16 cellular contexts compared by ENCODE assay signal in the genomic region with DNA sequence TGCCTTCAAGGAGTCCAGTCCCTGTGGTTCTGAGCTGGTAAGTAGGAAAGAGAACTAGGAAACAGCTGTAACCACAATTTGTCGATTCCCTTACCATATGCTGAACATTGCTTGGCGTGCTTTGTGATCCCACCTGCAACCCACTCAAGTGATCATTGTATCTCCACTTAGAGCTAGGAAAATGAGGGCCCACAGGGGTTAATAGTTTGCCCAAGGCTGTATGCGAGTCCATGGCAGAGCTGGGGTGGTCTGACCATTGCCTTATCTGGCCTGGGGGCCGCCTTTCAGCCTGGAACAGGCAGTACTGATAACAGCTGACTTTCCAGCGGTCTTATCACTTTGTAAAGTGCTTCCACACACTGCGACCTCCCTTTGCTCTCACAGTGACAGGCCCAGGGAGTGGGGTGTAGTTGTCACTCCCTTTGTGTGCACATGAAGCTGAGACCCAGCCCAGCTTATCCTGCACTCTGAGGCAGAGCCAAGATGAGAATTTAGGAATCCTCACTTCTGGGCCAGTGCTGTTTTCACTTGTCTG. TPM values are rescaled to one million over a fixed set of nuclear protein-coding genes. Genes with fewer than 3 reads are reported as not detected.
DNase-seq lines count a peak whose midpoint lies in the region; ATAC-seq and TF ChIP-seq lines count a peak whose summit lies in the region.
"Had no signal": no experiment of that assay in that cellular context is flagged by ENCODE, and none has a peak within 500 bp of the region (broad histone marks: within the 10 kb centered on the region; RNA-seq: fewer than 3 reads in every experiment).

No MANE protein-coding gene starts in this region.

- H3K27ac Mint-ChIP-seq in GM23338 (no peak overlapping the region), activated B cell treated with CpG ODN at 0.5 μM for 24 hours (no peak overlapping the region)

- no peaks in the 10 kb centered on the region for H3K9me2 ChIP-seq in GM23338 (ENCODE audit: insufficient read depth)

- H3K27ac ChIP-seq in BLaER1 treated with 17β-estradiol and CSF1 and Interleukin-3, amounts not matched to agents 10 nM and 100 nM, result peak overlapping the region in 5 of 11 experiments; percentile 6 to 44 (median 11); a peak in 5 of 22 replicates
- no peak overlapping the region for H3K27ac ChIP-seq in GM23338 (ENCODE audit: low read depth)
- no peak overlapping the region for H3K27ac ChIP-seq in aorta (ENCODE audit: low read depth in 1 of 2, low read length in 2 of 2)

- H3K27me3 ChIP-seq in BLaER1 treated with 17β-estradiol and CSF1 and Interleukin-3, amounts not matched to agents 10 nM and 100 nM, result peaks cover 0 to 40% (median 0%) of the 10 kb centered on the region in 11 experiments; a peak in 7 of 22 replicates
- H3K27me3 ChIP-seq in GM23338 (ENCODE audit: insufficient read depth) (no peaks in the 10 kb centered on the region), aorta (ENCODE audit: control insufficient read depth in 1 of 2, insufficient read depth in 2 of 2, low read length in 1 of 2) (no peaks in the 10 kb centered on the region)

- peaks cover 30 to 56% (median 48%) of the 10 kb centered on the region in 10 experiments for H3K4me1 ChIP-seq in BLaER1 treated with 17β-estradiol and CSF1 and Interleukin-3, amounts not matched to agents 10 nM and 100 nM
- peaks cover 13% of the 10 kb centered on the region for H3K4me1 ChIP-seq in GM23338 (ENCODE audit: insufficient read depth)
- H3K4me1 ChIP-seq in aorta (ENCODE audit: control insufficient read depth in 1 of 2, insufficient read depth in 2 of 2, low read length in 2 of 2), result no peaks in the 10 kb centered on the region

- no peak for TF ChIP-seq CTCF in GM23338 (conservative IDR thresholded peaks at IDR 0.05; ENCODE audit: low read depth in 2 of 2)
- TF ChIP-seq CTCF in activated B cell treated with CpG ODN at 0.5 μM for 24 hours (IDR thresholded peaks at IDR 0.05), result no peak

- H4K20me1 ChIP-seq in BLaER1 treated with 17β-estradiol and CSF1 and Interleukin-3, amounts not matched to agents 10 nM and 100 nM, result peaks cover 0 to 18% (median 0%) of the 10 kb centered on the region in 11 experiments; a peak in 4 of 22 replicates
- H4K20me1 ChIP-seq in GM23338 (replicated peaks; ENCODE audit: insufficient read depth), result no peaks in the 10 kb centered on the region

- CTCF ChIA-PET in activated B cell treated with CpG ODN at 0.5 μM for 24 hours (lab: Charles Lee), result interaction anchor here (0.7 kb wide), 1 partner anchor 10 kb away, joined by 3 read pairs; no protein-coding TSS in a partner anchor
- CTCF ChIA-PET in HEK293T (lab: Yijun Ruan, JAX), result interaction anchor here (0.7 kb wide), 2 partner anchors 23 to 29 kb away, joined by 3 read pairs; a partner anchor contains a TSS

- 0 out of 2 replicates have a peak overlapping the region, but pooled peaks have one; percentile 52 for H2AFZ ChIP-seq in GM23338

- peaks cover 8% of the 10 kb centered on the region for H3K9me3 Mint-ChIP-seq in GM23338
- peaks cover under 1% of the 10 kb centered on the region for H3K9me3 Mint-ChIP-seq in activated B cell treated with CpG ODN at 0.5 μM for 24 hours

- H3K36me3 ChIP-seq in BLaER1 treated with 17β-estradiol and CSF1 and Interleukin-3, amounts not matched to agents 10 nM and 100 nM, result no peaks in the 10 kb centered on the region; a peak in 2 of 22 replicates
- H3K36me3 ChIP-seq in GM23338 (ENCODE audit: insufficient read depth), result no peaks in the 10 kb centered on the region
- H3K36me3 ChIP-seq in aorta (ENCODE audit: control insufficient read depth in 1 of 2, insufficient read depth in 2 of 2, low read length in 1 of 2), result no peaks in the 10 kb centered on the region

- peak overlapping the region; percentile 47 to 92 (median 77) for H3K4me2 ChIP-seq in BLaER1 treated with 17β-estradiol and CSF1 and Interleukin-3, amounts not matched to agents 10 nM and 100 nM
- H3K4me2 ChIP-seq in GM23338, result no peak overlapping the region

- intact Hi-C loops in activated B cell treated with CpG ODN at 0.5 μM for 24 hours (cut with micrococcal nuclease) (loop anchor here (1.0 kb wide), 1 partner anchor 14 kb away; no protein-coding TSS in a partner anchor), aorta (cut with DNase I) (no loop called here)

- 78 to 87% methylated on average over 6 of the region's 6 CpGs for WGBS in aorta, 2 donors

- H3K4me3 Mint-ChIP-seq in GM23338, result no peak overlapping the region
- H3K4me3 Mint-ChIP-seq in activated B cell treated with CpG ODN at 0.5 μM for 24 hours, result no peak overlapping the region

- H3K4me1 Mint-ChIP-seq in GM23338, result peaks cover 16% of the 10 kb centered on the region
- H3K4me1 Mint-ChIP-seq in activated B cell treated with CpG ODN at 0.5 μM for 24 hours, result peaks cover 41% of the 10 kb centered on the region

- DNase-seq in GM23338 (ENCODE audit: low spot score) (no peak), activated B cell treated with CpG ODN at 0.5 μM for 24 hours (no peak), left lobe of liver (ENCODE audit: low spot score) (no peak), hypothalamus (lab: John Stamatoyannopoulos, UW) (no peak), aorta (no peak), HEK293T (ENCODE audit: extremely low spot score) (no peak)
- DNase-seq: activated CD8-positive, alpha-beta memory T cell treated with anti-CD3 and anti-CD28 coated beads, Interleukin-2, amount 50 U/mL, for 4 hours; activated naive CD4-positive, alpha-beta T cell treated with anti-CD3 and anti-CD28 coated beads, Interleukin-2, amount 50 U/mL, for 16 hours; caudate nucleus; DMS79 treated with DMSO at 0.1 percent for 48 hours; NCI-H1417; NCI-H526; SHP77; stimulated activated CD4-positive, alpha-beta T cell treated with anti-CD3 and anti-CD28 coated beads, Interleukin-2, amount 100 ng/mL, for 48 hours had no signal

- H3K4me3 ChIP-seq in BLaER1 treated with 17β-estradiol and CSF1 and Interleukin-3, amounts not matched to agents 10 nM and 100 nM, result no peak overlapping the region; a peak in 1 of 20 replicates
- H3K4me3 ChIP-seq in GM23338 (no peak overlapping the region), aorta (ENCODE audit: low read length in 2 of 2) (no peak overlapping the region)

- peak overlapping the region in 3 of 11 experiments; percentile 9 to 34 (median 10); a peak in 2 of 22 replicates for H3K9ac ChIP-seq in BLaER1 treated with 17β-estradiol and CSF1 and Interleukin-3, amounts not matched to agents 10 nM and 100 nM

- POLR2A ChIA-PET in activated B cell treated with CpG ODN at 0.5 μM for 24 hours (lab: Charles Lee) (interaction anchor here (0.6 to 0.9 kb wide), 3 partner anchors 12 to 64 kb away, joined by 3 read pairs; no protein-coding TSS in a partner anchor), HEK293T (lab: Yijun Ruan, JAX) (no interaction called here)

- ATAC-seq in GM23338 (no peak), activated B cell treated with CpG ODN at 0.5 μM for 24 hours (ENCODE audit: low read depth) (peak; percentile 37), left lobe of liver (peak; percentile 32), GM21576 (IDR thresholded peaks at IDR 0.05; ENCODE audit: unreplicated experiment) (no peak), aorta (ENCODE audit: low FRiP score) (no peak)

- no peaks in the 10 kb centered on the region for H3K79me2 ChIP-seq in GM23338 (replicated peaks; ENCODE audit: insufficient read depth)

- H3K9me3 ChIP-seq in BLaER1 treated with 17β-estradiol and CSF1 and Interleukin-3, amounts not matched to agents 10 nM and 100 nM (replicated peaks in 1 of 11), result peaks cover 4 to 21% (median 15%) of the 10 kb centered on the region in 11 experiments
- no peaks in the 10 kb centered on the region for H3K9me3 ChIP-seq in aorta (ENCODE audit: control insufficient read depth, low read length)

- H3K27me3 Mint-ChIP-seq in GM23338 (ENCODE audit: insufficient read depth, low read depth, poor library complexity) (peaks cover 10% of the 10 kb centered on the region), activated B cell treated with CpG ODN at 0.5 μM for 24 hours (no peaks in the 10 kb centered on the region)

- H3K36me3 Mint-ChIP-seq in GM23338 (ENCODE audit: low read depth), result peaks cover under 1% of the 10 kb centered on the region; the same call in 2 of the 3 replicates
- H3K36me3 Mint-ChIP-seq in activated B cell treated with CpG ODN at 0.5 μM for 24 hours (ENCODE audit: low read depth), result no peaks in the 10 kb centered on the region

- H3F3A ChIP-seq in GM23338 (replicated peaks; ENCODE audit: low read depth), result no peaks in the 10 kb centered on the region

TF ChIP-seq in GM23338, 12 proteins besides CTCF, POLR2A, EP300 and RAD21 (continues in another document):
- TF ChIP-seq NANOG (IDR thresholded peaks at IDR 0.05; ENCODE audit: borderline replicate concordance), result no peak

TF ChIP-seq in HEK293T, 16 proteins besides CTCF, POLR2A, EP300 and RAD21 (continues in another document):
- TF ChIP-seq SP1 (IDR thresholded peaks at IDR 0.05) (no peak), L3MBTL2 (conservative IDR thresholded peaks at IDR 0.05) (no peak), BHLHE40 (IDR thresholded peaks at IDR 0.05; ENCODE audit: borderline replicate concordance) (no peak), FOXM1 (IDR thresholded peaks at IDR 0.05; ENCODE audit: borderline replicate concordance) (no peak), FOXA1 (IDR thresholded peaks at IDR 0.05) (no peak), HDGF (IDR thresholded peaks at IDR 0.05; ENCODE audit: borderline replicate concordance) (no peak)

RNA-seq across cellular contexts. Expression of a gene that starts 9.8 kb away (rescaled TPM):
- not detected in 2 replicates for total RNA-seq in GM23338 (2014; rRNA removed; shearing (Covaris generic))
- polyA plus RNA-seq in GM23338 (2016; fragmentation: Nextera tagmentation; extraction: Ambion mirVana) (0.44 and 2.5 TPM in 2 replicates), aorta (1 to 10 TPM; 2.1 to 3.0 TPM)
- total RNA-seq in activated B cell treated with CpG ODN at 0.5 μM for 24 hours (not detected in 2 replicates), left lobe of liver (not detected), aorta (under 1 TPM in 1 of 2 donors, not detected in 1; 0.96 TPM)

RNA-seq across cellular contexts. Expression of a gene that starts 29.9 kb away (rescaled TPM):
- total RNA-seq in GM23338 (2014; rRNA removed; shearing (Covaris generic)), result 47.9 and 49.7 TPM in 2 replicates
- polyA plus RNA-seq in GM23338 (2016; fragmentation: Nextera tagmentation; extraction: Ambion mirVana) (73.0 and 85.5 TPM in 2 replicates), aorta (10 to 100 TPM; 12.1 to 32.4 TPM)
- total RNA-seq in activated B cell treated with CpG ODN at 0.5 μM for 24 hours (72.5 and 76.5 TPM in 2 replicates), left lobe of liver (29.3 TPM), aorta (100 to 1,000 TPM; 100 to 123 TPM)

RNA-seq across cellular contexts. Expression of a gene that starts 34.7 kb away (rescaled TPM):
- 0.52 TPM in 1 of 2 replicates, not detected in the other for total RNA-seq in GM23338 (2014; rRNA removed; shearing (Covaris generic))
- 0.07 TPM in 1 of 2 replicates, not detected in the other for polyA plus RNA-seq in GM23338 (2016; fragmentation: Nextera tagmentation; extraction: Ambion mirVana)
- 4.1 and 4.7 TPM in 2 replicates for total RNA-seq in activated B cell treated with CpG ODN at 0.5 μM for 24 hours
- 5.0 TPM for total RNA-seq in left lobe of liver
- 100 to 1,000 TPM in 1 of 2 donors, 10 to 100 TPM in 1; 79.5 to 210 TPM for total RNA-seq in aorta
- polyA plus RNA-seq in aorta, result 10 to 100 TPM; 14.4 to 21.2 TPM

Comparison
In these comparisons a context has a peak if more than half of its experiments do, and no peak if none do; other contexts are left out.
1. ATAC-seq: peak in activated B cell treated with CpG ODN at 0.5 μM for 24 hours (single experiment) and left lobe of liver (single experiment); none in GM23338 (single experiment), GM21576 (single experiment) and aorta (single experiment).
2. RNA of a gene that starts 34.7 kb away (total RNA-seq): 79.5 to 210 TPM in aorta; 5.0 TPM in left lobe of liver (single experiment), 4.1 to 4.7 TPM in activated B cell treated with CpG ODN at 0.5 μM for 24 hours and 0.52 TPM in GM23338; every median in the first group is over 10 times any median in the second.